1 cellular context compared by ENCODE assay signal in genomic region chr12:53998174-53998899, GRCh38.
A peak's percentile ranks its signal among the peaks of the same experiment; 100 is the strongest.
TF ChIP-seq lines count a peak whose summit lies in the region.

No MANE protein-coding gene starts in this region.

TF ChIP-seq in GM12878, 131 proteins besides CTCF, POLR2A, EP300 and RAD21:
- peak; percentile 17; the same call in 1 of the 2 replicates for TF ChIP-seq EZH2 (IDR thresholded peaks at IDR 0.05; ENCODE audit: borderline replicate concordance, control insufficient read depth, low read depth, low read length)
- TF ChIP-seq, protein P1, sequence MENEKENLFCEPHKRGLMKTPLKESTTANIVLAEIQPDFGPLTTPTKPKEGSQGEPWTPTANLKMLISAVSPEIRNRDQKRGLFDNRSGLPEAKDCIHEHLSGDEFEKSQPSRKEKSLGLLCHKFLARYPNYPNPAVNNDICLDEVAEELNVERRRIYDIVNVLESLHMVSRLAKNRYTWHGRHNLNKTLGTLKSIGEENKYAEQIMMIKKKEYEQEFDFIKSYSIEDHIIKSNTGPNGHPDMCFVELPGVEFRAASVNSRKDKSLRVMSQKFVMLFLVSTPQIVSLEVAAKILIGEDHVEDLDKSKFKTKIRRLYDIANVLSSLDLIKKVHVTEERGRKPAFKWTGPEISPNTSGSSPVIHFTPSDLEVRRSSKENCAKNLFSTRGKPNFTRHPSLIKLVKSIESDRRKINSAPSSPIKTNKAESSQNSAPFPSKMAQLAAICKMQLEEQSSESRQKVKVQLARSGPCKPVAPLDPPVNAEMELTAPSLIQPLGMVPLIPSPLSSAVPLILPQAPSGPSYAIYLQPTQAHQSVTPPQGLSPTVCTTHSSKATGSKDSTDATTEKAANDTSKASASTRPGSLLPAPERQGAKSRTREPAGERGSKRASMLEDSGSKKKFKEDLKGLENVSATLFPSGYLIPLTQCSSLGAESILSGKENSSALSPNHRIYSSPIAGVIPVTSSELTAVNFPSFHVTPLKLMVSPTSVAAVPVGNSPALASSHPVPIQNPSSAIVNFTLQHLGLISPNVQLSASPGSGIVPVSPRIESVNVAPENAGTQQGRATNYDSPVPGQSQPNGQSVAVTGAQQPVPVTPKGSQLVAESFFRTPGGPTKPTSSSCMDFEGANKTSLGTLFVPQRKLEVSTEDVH (IDR thresholded peaks at IDR 0.05; ENCODE audit: low read depth, partially characterized antibody) = no peak
